In the genomic region with DNA sequence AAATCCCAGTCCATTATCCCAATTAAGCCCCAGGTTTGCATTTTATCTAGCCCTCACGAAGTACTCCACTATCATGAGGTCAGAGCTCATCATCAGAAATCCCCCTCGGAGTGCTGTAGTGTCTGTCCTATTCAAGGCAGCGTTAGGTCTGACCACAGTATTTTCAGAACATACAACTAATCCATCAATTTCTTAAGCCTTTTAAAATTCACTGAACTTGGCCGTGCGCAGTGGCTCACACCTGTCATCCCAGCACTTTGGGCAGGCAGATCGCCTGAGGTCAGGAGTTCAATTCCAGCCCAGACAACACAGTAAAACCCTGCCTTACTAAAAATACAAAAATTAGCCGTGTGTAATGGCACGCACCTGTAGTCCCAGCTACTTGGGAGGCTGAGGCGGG, we compare ENCODE assay signal across 1 cellular context.
A peak's percentile ranks its signal among the peaks of the same experiment; 100 is the strongest.
TF ChIP-seq lines count a peak whose summit lies in the region.

No MANE protein-coding gene starts in this region.

TF ChIP-seq in HEK293, 187 proteins besides CTCF, POLR2A, EP300 and RAD21 (continued from another document):
- TF ChIP-seq, protein P1, sequence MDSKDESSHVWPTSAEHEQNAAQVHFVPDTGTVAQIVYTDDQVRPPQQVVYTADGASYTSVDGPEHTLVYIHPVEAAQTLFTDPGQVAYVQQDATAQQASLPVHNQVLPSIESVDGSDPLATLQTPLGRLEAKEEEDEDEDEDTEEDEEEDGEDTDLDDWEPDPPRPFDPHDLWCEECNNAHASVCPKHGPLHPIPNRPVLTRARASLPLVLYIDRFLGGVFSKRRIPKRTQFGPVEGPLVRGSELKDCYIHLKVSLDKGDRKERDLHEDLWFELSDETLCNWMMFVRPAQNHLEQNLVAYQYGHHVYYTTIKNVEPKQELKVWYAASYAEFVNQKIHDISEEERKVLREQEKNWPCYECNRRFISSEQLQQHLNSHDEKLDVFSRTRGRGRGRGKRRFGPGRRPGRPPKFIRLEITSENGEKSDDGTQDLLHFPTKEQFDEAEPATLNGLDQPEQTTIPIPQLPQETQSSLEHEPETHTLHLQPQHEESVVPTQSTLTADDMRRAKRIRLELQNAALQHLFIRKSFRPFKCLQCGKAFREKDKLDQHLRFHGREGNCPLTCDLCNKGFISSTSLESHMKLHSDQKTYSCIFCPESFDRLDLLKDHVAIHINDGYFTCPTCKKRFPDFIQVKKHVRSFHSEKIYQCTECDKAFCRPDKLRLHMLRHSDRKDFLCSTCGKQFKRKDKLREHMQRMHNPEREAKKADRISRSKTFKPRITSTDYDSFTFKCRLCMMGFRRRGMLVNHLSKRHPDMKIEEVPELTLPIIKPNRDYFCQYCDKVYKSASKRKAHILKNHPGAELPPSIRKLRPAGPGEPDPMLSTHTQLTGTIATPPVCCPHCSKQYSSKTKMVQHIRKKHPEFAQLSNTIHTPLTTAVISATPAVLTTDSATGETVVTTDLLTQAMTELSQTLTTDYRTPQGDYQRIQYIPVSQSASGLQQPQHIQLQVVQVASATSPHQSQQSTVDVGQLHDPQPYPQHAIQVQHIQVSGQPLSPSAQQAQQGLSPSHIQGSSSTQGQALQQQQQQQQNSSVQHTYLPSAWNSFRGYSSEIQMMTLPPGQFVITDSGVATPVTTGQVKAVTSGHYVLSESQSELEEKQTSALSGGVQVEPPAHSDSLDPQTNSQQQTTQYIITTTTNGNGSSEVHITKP (tag by site-specific recombination; IDR thresholded peaks at IDR 0.05): peak; percentile 23; the same call in 1 of the 2 replicates
- TF ChIP-seq ZNF391 (tag by site-specific recombination; IDR thresholded peaks at IDR 0.05; ENCODE audit: borderline replicate concordance, low read depth): no peak
- TF ChIP-seq ZNF24 (tag by site-specific recombination; IDR thresholded peaks at IDR 0.05): no peak
- no peak for TF ChIP-seq PRDM1 (tag by site-specific recombination; IDR thresholded peaks at IDR 0.05)
- TF ChIP-seq, protein P2, sequence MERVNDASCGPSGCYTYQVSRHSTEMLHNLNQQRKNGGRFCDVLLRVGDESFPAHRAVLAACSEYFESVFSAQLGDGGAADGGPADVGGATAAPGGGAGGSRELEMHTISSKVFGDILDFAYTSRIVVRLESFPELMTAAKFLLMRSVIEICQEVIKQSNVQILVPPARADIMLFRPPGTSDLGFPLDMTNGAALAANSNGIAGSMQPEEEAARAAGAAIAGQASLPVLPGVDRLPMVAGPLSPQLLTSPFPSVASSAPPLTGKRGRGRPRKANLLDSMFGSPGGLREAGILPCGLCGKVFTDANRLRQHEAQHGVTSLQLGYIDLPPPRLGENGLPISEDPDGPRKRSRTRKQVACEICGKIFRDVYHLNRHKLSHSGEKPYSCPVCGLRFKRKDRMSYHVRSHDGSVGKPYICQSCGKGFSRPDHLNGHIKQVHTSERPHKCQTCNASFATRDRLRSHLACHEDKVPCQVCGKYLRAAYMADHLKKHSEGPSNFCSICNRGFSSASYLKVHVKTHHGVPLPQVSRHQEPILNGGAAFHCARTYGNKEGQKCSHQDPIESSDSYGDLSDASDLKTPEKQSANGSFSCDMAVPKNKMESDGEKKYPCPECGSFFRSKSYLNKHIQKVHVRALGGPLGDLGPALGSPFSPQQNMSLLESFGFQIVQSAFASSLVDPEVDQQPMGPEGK (tag by site-specific recombination; IDR thresholded peaks at IDR 0.05): no peak
TF ChIP-seq in HEK293: peak in this region for 4.
